8 cellular contexts compared by ENCODE assay signal in the genomic region with DNA sequence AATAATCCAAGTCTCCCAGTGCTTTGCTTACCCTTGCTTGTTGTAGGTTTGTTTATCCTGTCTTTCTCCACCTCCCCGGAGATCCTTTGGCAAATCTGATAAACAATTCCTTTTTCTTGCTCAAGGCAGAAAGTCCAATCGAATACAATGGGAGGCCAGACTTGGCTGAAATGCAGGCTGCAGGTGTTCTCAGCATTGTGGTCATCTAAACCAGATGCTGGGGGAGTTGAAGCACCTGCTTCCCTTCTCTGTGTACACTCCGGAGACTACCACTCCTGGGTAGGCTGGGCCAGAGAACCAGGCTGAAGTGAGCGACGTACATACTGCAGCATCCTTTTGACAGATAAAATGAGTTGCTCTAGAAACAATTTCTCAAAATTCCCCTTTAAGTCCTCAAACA.
DNase-seq lines count a peak whose midpoint lies in the region; ATAC-seq and TF ChIP-seq lines count a peak whose summit lies in the region.

No MANE protein-coding gene starts in this region.

- ATAC-seq in HG02571 (IDR thresholded peaks at IDR 0.05; ENCODE audit: unreplicated experiment) (peak; percentile 71), HG03097 (IDR thresholded peaks at IDR 0.05; ENCODE audit: low FRiP score, unreplicated experiment) (no peak)

- H3K4me2 ChIP-seq in hepatocyte: peak overlapping the region; percentile 46

- TF ChIP-seq CTCF in hepatocyte (IDR thresholded peaks at IDR 0.05; ENCODE audit: poor library complexity) (no peak), brain microvascular endothelial cell (IDR thresholded peaks at IDR 0.05; ENCODE audit: low read depth, low read length, missing control alignments) (no peak)

- no peaks in the 10 kb centered on the region for H4K20me1 ChIP-seq in hepatocyte (ENCODE audit: insufficient read depth, poor library complexity, severe bottlenecking)

- H3K27ac ChIP-seq in hepatocyte (peak overlapping the region; percentile 15), brain microvascular endothelial cell (no peak overlapping the region)

- H3K27me3 ChIP-seq in hepatocyte (no peaks in the 10 kb centered on the region), brain microvascular endothelial cell (replicated peaks) (no peaks in the 10 kb centered on the region)

- H3K4me3 ChIP-seq in hepatocyte: no peak overlapping the region
- H3K4me3 ChIP-seq in brain microvascular endothelial cell (ENCODE audit: low read depth, low read length): no peak overlapping the region

- DNase-seq in NCI-H2107 treated with DMSO at 0.1 percent for 48 hours (lab: John Stamatoyannopoulos, UW; ENCODE audit: unreplicated experiment) (peak; percentile 58), NCI-H2107 (lab: John Stamatoyannopoulos, UW) (no peak), NCI-H146 treated with DMSO at 0.1 percent for 48 hours (lab: John Stamatoyannopoulos, UW; ENCODE audit: unreplicated experiment) (peak; percentile 3), hepatocyte (ENCODE audit: low spot score) (no peak), brain microvascular endothelial cell (no peak), AG08395 (ENCODE audit: low spot score) (no peak)

- no peaks in the 10 kb centered on the region for H3K36me3 ChIP-seq in hepatocyte (replicated peaks; ENCODE audit: insufficient read depth, low read depth)
- no peaks in the 10 kb centered on the region for H3K36me3 ChIP-seq in brain microvascular endothelial cell (replicated peaks)

- H3K4me1 ChIP-seq in hepatocyte (ENCODE audit: insufficient read depth): peaks cover 58% of the 10 kb centered on the region

- no peak overlapping the region for H2AFZ ChIP-seq in hepatocyte

- H3K9me3 ChIP-seq in hepatocyte (ENCODE audit: low read depth): no peaks in the 10 kb centered on the region

- WGBS in hepatocyte (ENCODE audit: low lambda C conversion rate, missing lambda C conversion rate): 50% methylated on average over 5 of the region's 5 CpGs

- no peaks in the 10 kb centered on the region for H3K79me2 ChIP-seq in hepatocyte

- no peaks in the 10 kb centered on the region for H3K9me2 ChIP-seq in hepatocyte (replicated peaks; ENCODE audit: insufficient read depth)

- in situ Hi-C loops in brain microvascular endothelial cell (cut with HindIII; ENCODE audit: low pct_ligation_motif_present, low sequenced_read_pairs): no loop called here

Comparison
In these comparisons a context has a peak if more than half of its experiments do, and no peak if none do; other contexts are left out.
1. DNase-seq: peak in NCI-H2107 treated with DMSO at 0.1 percent for 48 hours (single experiment) and NCI-H146 treated with DMSO at 0.1 percent for 48 hours (single experiment); none in NCI-H2107 (single experiment), hepatocyte (single experiment), brain microvascular endothelial cell (single experiment) and AG08395 (single experiment).